Comparison of ENCODE assay signal across 34 cellular contexts in genomic region chr5:167504276-167504675, GRCh38.
"Had no signal": no experiment of that assay in that cellular context is flagged by ENCODE, and none has a peak within 500 bp of the region (broad histone marks: within the 10 kb centered on the region; RNA-seq: fewer than 3 reads in every experiment).

No MANE protein-coding gene starts in this region.

- H3K4me3 Mint-ChIP-seq: activated B cell treated with CpG ODN at 0.5 μM for 24 hours; activated CD4-positive, alpha-beta memory T cell treated with anti-CD3 and anti-CD28 coated beads for 36 hours; activated CD4-positive, alpha-beta T cell treated with anti-CD3 and anti-CD28 coated beads, Interleukin-2, amount 10 ng/mL, durations not matched to agents 24 days and 14 days; activated CD8-positive, alpha-beta T cell treated with anti-CD3 and anti-CD28 coated beads for 36 hours; activated naive CD4-positive, alpha-beta T cell treated with anti-CD3 and anti-CD28 coated beads for 36 hours; activated naive CD8-positive, alpha-beta T cell treated with anti-CD3 and anti-CD28 coated beads for 36 hours; activated T-cell treated with anti-CD3 and anti-CD28 coated beads, Interleukin-2, amount 50 U/mL, for 4 hours; activated T-cell treated with anti-CD3 and anti-CD28 coated beads, Interleukin-2, amount 50 U/mL, for 72 hours; activated T-helper 1 cell treated with anti-CD3 and anti-CD28 coated beads, Interleukin-12 subunit alpha, Interleukin-12 subunit beta, Interleukin-2, Interleukin-4 antibody, amounts not matched to agents 30 ng/mL and 10 ng/mL and 1 ng/mL, durations not matched to agents 14 hours and 24 hours and 36 hours; activated T-helper 17 cell treated with anti-CD3 and anti-CD28 coated beads, Interleukin-2, amount 50 U/mL, for 72 hours; brain; central memory CD8-positive, alpha-beta T cell; T-helper 2 cell treated with Interferon-gamma antibody and Interleukin-4, amounts not matched to agents 5 μg/mL and 100 μg/mL, for 36 hours had no signal

- H3K4me1 Mint-ChIP-seq: activated B cell treated with CpG ODN at 0.5 μM for 24 hours; activated CD4-positive, alpha-beta T cell treated with anti-CD3 and anti-CD28 coated beads, Interleukin-2, amount 10 ng/mL, durations not matched to agents 24 days and 14 days; activated naive CD8-positive, alpha-beta T cell treated with anti-CD3 and anti-CD28 coated beads for 36 hours; activated T-helper 17 cell treated with anti-CD3 and anti-CD28 coated beads, Interleukin-2, amount 50 U/mL, for 72 hours; central memory CD8-positive, alpha-beta T cell had no signal

- H3K27me3 Mint-ChIP-seq: activated B cell treated with CpG ODN at 0.5 μM for 24 hours; activated CD4-positive, alpha-beta memory T cell treated with anti-CD3 and anti-CD28 coated beads for 36 hours; activated CD4-positive, alpha-beta T cell treated with anti-CD3 and anti-CD28 coated beads, Interleukin-2, amount 10 ng/mL, durations not matched to agents 24 days and 14 days; activated CD8-positive, alpha-beta T cell treated with anti-CD3 and anti-CD28 coated beads for 36 hours; activated naive CD8-positive, alpha-beta T cell treated with anti-CD3 and anti-CD28 coated beads for 36 hours; activated T-helper 17 cell treated with anti-CD3 and anti-CD28 coated beads, Interleukin-2, amount 50 U/mL, for 72 hours; central memory CD8-positive, alpha-beta T cell had no signal

- H3K4me3 ChIP-seq: adrenal gland, cardiac muscle cell had no signal

- H3K4me1 ChIP-seq: adrenal gland had no signal

- H3K36me3 Mint-ChIP-seq: activated CD4-positive, alpha-beta memory T cell treated with anti-CD3 and anti-CD28 coated beads for 36 hours; activated naive CD4-positive, alpha-beta T cell treated with anti-CD3 and anti-CD28 coated beads, Interleukin-2, amount 50 U/mL, for 72 hours; activated naive CD8-positive, alpha-beta T cell treated with anti-CD3 and anti-CD28 coated beads for 36 hours; brain had no signal

- H3K36me3 ChIP-seq: adrenal gland, cardiac muscle cell had no signal

- H3K27ac Mint-ChIP-seq: activated B cell treated with CpG ODN at 0.5 μM for 24 hours; activated CD4-positive, alpha-beta memory T cell treated with anti-CD3 and anti-CD28 coated beads for 36 hours; activated CD4-positive, alpha-beta T cell treated with anti-CD3 and anti-CD28 coated beads, Interleukin-2, amount 10 ng/mL, durations not matched to agents 24 days and 14 days; activated CD8-positive, alpha-beta T cell treated with anti-CD3 and anti-CD28 coated beads for 36 hours; activated naive CD4-positive, alpha-beta T cell treated with anti-CD3 and anti-CD28 coated beads for 36 hours; activated naive CD4-positive, alpha-beta T cell treated with anti-CD3 and anti-CD28 coated beads, Interleukin-2, amount 50 U/mL, for 72 hours; activated naive CD8-positive, alpha-beta T cell treated with anti-CD3 and anti-CD28 coated beads for 36 hours; activated T-cell treated with anti-CD3 and anti-CD28 coated beads, Interleukin-2, amount 50 U/mL, for 72 hours; activated T-helper 1 cell treated with anti-CD3 and anti-CD28 coated beads, Interleukin-12 subunit alpha, Interleukin-12 subunit beta, Interleukin-2, Interleukin-4 antibody, amounts not matched to agents 30 ng/mL and 10 ng/mL and 1 ng/mL, durations not matched to agents 14 hours and 24 hours and 36 hours; activated T-helper 17 cell treated with anti-CD3 and anti-CD28 coated beads, Interleukin-2, amount 50 U/mL, for 72 hours; brain; T-helper 2 cell treated with Interferon-gamma antibody and Interleukin-4, amounts not matched to agents 5 μg/mL and 100 μg/mL, for 36 hours had no signal

- DNase-seq: activated B cell treated with CpG ODN at 0.5 μM for 24 hours; activated CD4-positive, alpha-beta memory T cell treated with anti-CD3 and anti-CD28 coated beads for 36 hours; activated CD4-positive, alpha-beta T cell treated with anti-CD3 and anti-CD28 coated beads for 4 hours; activated CD4-positive, alpha-beta T cell treated with anti-CD3 and anti-CD28 coated beads, Interleukin-2, amount 10 ng/mL, durations not matched to agents 24 days and 14 days; activated CD4-positive, alpha-beta T cell treated with anti-CD3 and anti-CD28 coated beads, Interleukin-2, amount 50 U/mL, for 1 hour; activated CD4-positive, alpha-beta T cell treated with anti-CD3 and anti-CD28 coated beads, Interleukin-2, amount 50 U/mL, for 4 hours; activated CD4-positive, CD25-positive, alpha-beta regulatory T cell treated with anti-CD3 and anti-CD28 coated beads, Interleukin-2, amount 50 U/mL, for 72 hours; activated CD8-positive, alpha-beta memory T cell treated with anti-CD3 and anti-CD28 coated beads, Interleukin-2, amount 50 U/mL, for 4 hours; activated CD8-positive, alpha-beta T cell treated with anti-CD3 and anti-CD28 coated beads for 36 hours; activated effector memory CD4-positive, alpha-beta T cell treated with anti-CD3 and anti-CD28 coated beads, Interleukin-2, amount 50 U/mL, for 16 hours; activated gamma-delta T cell treated with Interleukin-2 at 50 U/mL for 16 hours; activated naive CD4-positive, alpha-beta T cell; activated naive CD4-positive, alpha-beta T cell treated with anti-CD3 and anti-CD28 coated beads for 36 hours; activated naive CD4-positive, alpha-beta T cell treated with anti-CD3 and anti-CD28 coated beads, Interleukin-2, amount 50 U/mL, for 16 hours; activated naive CD8-positive, alpha-beta T cell treated with anti-CD3 and anti-CD28 coated beads for 36 hours; activated T-cell treated with anti-CD3 and anti-CD28 coated beads for 4 hours; activated T-cell treated with anti-CD3 and anti-CD28 coated beads, Interleukin-2, amount 50 U/mL, for 1 hour; activated T-cell treated with anti-CD3 and anti-CD28 coated beads, Interleukin-2, amount 50 U/mL, for 4 hours; activated T-cell treated with anti-CD3 and anti-CD28 coated beads, Interleukin-2, amount 50 U/mL, for 72 hours; adrenal gland; amniotic stem cell; aorta; caudate nucleus; cerebellar nuclear complex; T-helper 2 cell; T-helper 9 cell had no signal

- H3K9me3 ChIP-seq: adrenal gland had no signal

- H3K9me3 Mint-ChIP-seq: activated CD4-positive, alpha-beta memory T cell treated with anti-CD3 and anti-CD28 coated beads for 36 hours; activated CD4-positive, alpha-beta T cell treated with anti-CD3 and anti-CD28 coated beads, Interleukin-2, amount 10 ng/mL, durations not matched to agents 24 days and 14 days; activated naive CD8-positive, alpha-beta T cell treated with anti-CD3 and anti-CD28 coated beads for 36 hours; activated T-helper 1 cell treated with anti-CD3 and anti-CD28 coated beads, Interleukin-12 subunit alpha, Interleukin-12 subunit beta, Interleukin-2, Interleukin-4 antibody, amounts not matched to agents 30 ng/mL and 10 ng/mL and 1 ng/mL, durations not matched to agents 14 hours and 24 hours and 36 hours; activated T-helper 17 cell treated with anti-CD3 and anti-CD28 coated beads, Interleukin-2, amount 50 U/mL, for 72 hours; brain; T-helper 2 cell treated with Interferon-gamma antibody and Interleukin-4, amounts not matched to agents 5 μg/mL and 100 μg/mL, for 36 hours had no signal

- H3K27me3 ChIP-seq: adrenal gland, cardiac muscle cell had no signal

- H3K27ac ChIP-seq: adrenal gland, cardiac muscle cell, VCaP had no signal
